ENCODE assay signal across 22 cellular contexts in the genomic region with DNA sequence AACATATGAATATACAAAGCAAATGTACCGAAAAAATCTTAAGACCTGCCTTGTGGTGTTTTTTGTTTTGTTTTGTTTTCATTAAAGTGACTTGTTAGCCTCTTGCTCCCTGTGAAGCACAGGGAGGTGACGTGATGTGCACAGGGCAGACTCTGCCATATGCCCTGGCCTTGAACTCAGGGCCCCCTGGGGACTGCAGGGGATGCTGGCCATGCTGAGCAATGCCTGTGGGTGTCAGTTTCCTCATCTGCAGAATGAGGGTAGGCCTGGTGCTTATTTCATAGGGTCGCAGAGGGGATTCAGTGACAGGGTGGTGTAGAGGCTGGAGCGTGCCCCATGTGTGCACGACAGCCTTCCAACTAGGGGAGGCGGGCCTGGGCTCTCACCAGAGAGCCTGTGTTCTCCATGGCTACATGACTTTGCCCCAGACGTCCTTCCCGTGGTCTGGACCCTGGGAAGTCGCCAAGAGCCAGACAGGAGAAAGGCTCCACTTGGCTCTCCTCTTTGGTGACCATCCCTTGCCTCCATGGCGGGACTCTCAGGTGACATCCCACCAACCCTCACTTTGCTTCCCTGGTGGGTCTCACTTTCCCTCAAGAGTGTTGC. TPM values are rescaled to one million over a fixed set of nuclear protein-coding genes. Genes with fewer than 3 reads are reported as not detected.
"Had no signal": no experiment of that assay in that cellular context is flagged by ENCODE, and none has a peak within 500 bp of the region (broad histone marks: within the 10 kb centered on the region; RNA-seq: fewer than 3 reads in every experiment).

No MANE protein-coding gene starts in this region.

- DNase-seq: activated CD4-positive, alpha-beta T cell treated with anti-CD3 and anti-CD28 coated beads for 48 hours; activated CD8-positive, alpha-beta memory T cell treated with anti-CD3 and anti-CD28 coated beads, Interleukin-2, amount 50 U/mL, for 48 hours; activated CD8-positive, alpha-beta T cell treated with anti-CD3 and anti-CD28 coated beads, Interleukin-2, amount 10 ng/mL, durations not matched to agents 7 days and 5 days; activated gamma-delta T cell; activated T-cell treated with anti-CD3 and anti-CD28 coated beads, Interleukin-2, amount 50 U/mL, for 72 hours; dorsolateral prefrontal cortex; endodermal cell; erythroblast; islet precursor cell; left ventricle myocardium inferior; nephron progenitor cell; right cardiac atrium; stimulated activated CD4-positive, alpha-beta T cell treated with anti-CD3 and anti-CD28 coated beads, Interleukin-4, amount 100 ng/mL, for 4 hours; stimulated activated CD8-positive, alpha-beta memory T cell treated with anti-CD3 and anti-CD28 coated beads, Interleukin-4, amount 100 ng/mL, for 48 hours; stimulated activated naive CD8-positive, alpha-beta T cell treated with anti-CD3 and anti-CD28 coated beads, Interleukin-15, Interleukin-2, amounts not matched to agents 100 U/mL and 50 U/mL, for 24 hours; T-helper 17 cell; upper lobe of left lung had no signal

- H3K27me3 ChIP-seq: cardiac muscle cell, hepatocyte, upper lobe of left lung had no signal

- H3K27ac Mint-ChIP-seq: activated CD8-positive, alpha-beta T cell treated with anti-CD3 and anti-CD28 coated beads, Interleukin-2, amount 10 ng/mL, durations not matched to agents 7 days and 5 days; activated T-cell treated with anti-CD3 and anti-CD28 coated beads, Interleukin-2, amount 50 U/mL, for 72 hours; endodermal cell; nephron progenitor cell; progenitor cell of endocrine pancreas; T-helper 17 cell had no signal

- H3K36me3 Mint-ChIP-seq: activated naive CD4-positive, alpha-beta T cell treated with anti-CD3 and anti-CD28 coated beads, Interleukin-2, amount 50 U/mL, for 72 hours had no signal

- H3K4me3 Mint-ChIP-seq: activated CD8-positive, alpha-beta T cell treated with anti-CD3 and anti-CD28 coated beads, Interleukin-2, amount 10 ng/mL, durations not matched to agents 7 days and 5 days; activated T-cell treated with anti-CD3 and anti-CD28 coated beads, Interleukin-2, amount 50 U/mL, for 72 hours; endodermal cell; nephron progenitor cell; T-helper 17 cell had no signal

- H3K9me3 ChIP-seq: left ventricle myocardium inferior, upper lobe of left lung had no signal

- H2AFZ ChIP-seq: hepatocyte had no signal

- H3K27me3 Mint-ChIP-seq: progenitor cell of endocrine pancreas had no signal

- H3K4me3 ChIP-seq: cardiac muscle cell, dorsolateral prefrontal cortex, hepatocyte, left ventricle myocardium inferior, smooth muscle cell, upper lobe of left lung had no signal

- ATAC-seq: activated CD8-positive, alpha-beta T cell treated with anti-CD3 and anti-CD28 coated beads, Interleukin-2, amount 10 ng/mL, durations not matched to agents 7 days and 5 days; activated naive CD4-positive, alpha-beta T cell treated with anti-CD3 and anti-CD28 coated beads, Interleukin-2, amount 50 U/mL, for 72 hours; activated T-cell treated with anti-CD3 and anti-CD28 coated beads, Interleukin-2, amount 50 U/mL, for 72 hours; stimulated activated naive CD8-positive, alpha-beta T cell treated with anti-CD3 and anti-CD28 coated beads, Interleukin-15, Interleukin-2, amounts not matched to agents 100 U/mL and 50 U/mL, for 24 hours; T-helper 17 cell had no signal

- H3K9me3 Mint-ChIP-seq: activated naive CD4-positive, alpha-beta T cell treated with anti-CD3 and anti-CD28 coated beads, Interleukin-2, amount 50 U/mL, for 72 hours; endodermal cell; nephron progenitor cell had no signal

- H3K4me2 ChIP-seq: hepatocyte, smooth muscle cell had no signal

- H3K36me3 ChIP-seq: cardiac muscle cell, left ventricle myocardium inferior, upper lobe of left lung had no signal

- H3K27ac ChIP-seq: cardiac muscle cell, dorsolateral prefrontal cortex, hepatocyte, left ventricle myocardium inferior, upper lobe of left lung had no signal

- H3K4me1 Mint-ChIP-seq: endodermal cell, nephron progenitor cell had no signal

RNA-seq across cellular contexts. Expression of a gene that starts 14.5 kb away (rescaled TPM):
- total RNA-seq: activated CD8-positive, alpha-beta T cell treated with anti-CD3 and anti-CD28 coated beads, Interleukin-2, amount 10 ng/mL, durations not matched to agents 7 days and 5 days; activated naive CD4-positive, alpha-beta T cell treated with anti-CD3 and anti-CD28 coated beads, Interleukin-2, amount 50 U/mL, for 72 hours; T-helper 17 cell had no signal
